Comparison of ENCODE assay signal across 10 cellular contexts in the genomic region with DNA sequence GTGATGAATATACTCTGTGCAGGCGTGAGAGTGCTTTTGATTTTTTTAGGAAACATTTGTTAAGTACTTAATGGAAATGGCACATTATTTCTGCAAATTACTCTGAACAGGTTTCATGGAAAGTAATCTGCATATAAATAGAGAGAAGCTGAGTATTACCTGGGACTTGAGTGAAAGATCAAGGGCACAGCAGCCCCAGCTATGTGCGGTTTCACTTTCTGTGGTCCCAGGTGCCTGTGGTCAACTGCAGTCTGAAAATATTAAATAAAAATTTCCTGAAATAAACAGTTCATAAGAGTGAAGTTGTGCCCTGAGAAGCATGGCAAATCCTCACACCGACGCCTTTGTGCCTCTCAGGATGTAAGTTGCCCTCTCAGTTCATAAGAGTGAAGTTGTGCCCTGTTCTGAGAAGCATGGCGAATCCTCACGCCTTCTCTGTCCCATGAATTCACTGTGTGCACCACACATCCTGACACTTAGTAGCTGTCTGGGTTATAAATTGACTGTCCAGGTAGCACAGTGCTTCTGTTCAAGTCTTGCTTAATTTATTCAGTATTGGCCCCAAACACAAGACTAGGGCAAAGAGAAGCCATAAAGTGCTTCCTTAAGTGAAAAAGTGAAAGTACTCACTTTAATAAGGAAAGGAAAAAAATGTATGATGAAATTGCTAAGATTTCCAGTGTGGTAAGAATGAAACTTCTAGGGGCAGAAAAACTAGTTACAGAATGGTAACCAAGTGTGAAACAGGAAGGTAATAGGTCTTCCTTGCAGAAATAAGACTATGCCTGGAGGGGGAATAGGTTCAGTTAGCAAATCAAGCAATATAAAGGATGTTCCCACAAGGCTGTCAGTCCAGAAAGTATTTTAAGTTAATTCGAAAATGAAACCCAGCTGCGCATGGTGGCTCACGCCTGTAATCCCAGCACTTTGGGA. TPM values are rescaled to one million over a fixed set of nuclear protein-coding genes. Genes with fewer than 3 reads are reported as not detected.
A peak's percentile ranks its signal among the peaks of the same experiment; 100 is the strongest.
DNase-seq lines count a peak whose midpoint lies in the region; ATAC-seq, FAIRE-seq and TF ChIP-seq lines count a peak whose summit lies in the region.
"Had no signal": no experiment of that assay in that cellular context is flagged by ENCODE, and none has a peak within 500 bp of the region (broad histone marks: within the 10 kb centered on the region; RNA-seq: fewer than 3 reads in every experiment).

No MANE protein-coding gene starts in this region.

- H4K20me1 ChIP-seq in H9 (ENCODE audit: control insufficient read depth, insufficient read depth, insufficient read length) = no peaks in the 10 kb centered on the region

- H3K4ac ChIP-seq in H9 (ENCODE audit: low read depth, low read length) = no peak overlapping the region

- no peak overlapping the region for H3K56ac ChIP-seq in H9 (ENCODE audit: insufficient read length, low read depth, low read length)

- H3K9ac ChIP-seq in H9 (ENCODE audit: extremely low read depth, insufficient read length, low read length) = no peak overlapping the region

- no peak overlapping the region for H4K8ac ChIP-seq in H9 (replicated peaks; ENCODE audit: insufficient read length, low read depth, low read length)

- no peak overlapping the region for H3T11ph ChIP-seq in H9 (ENCODE audit: low read length)

- no peaks in the 10 kb centered on the region for H3K36me3 Mint-ChIP-seq in central memory CD8-positive, alpha-beta T cell (ENCODE audit: insufficient read depth)
- H3K36me3 Mint-ChIP-seq in H9 (ENCODE audit: insufficient read depth in 1 of 3, low read depth in 3 of 3) = peaks cover 9 to 11% (median 9%) of the 10 kb centered on the region in 3 experiments

- no peak overlapping the region for H2BK5ac ChIP-seq in H9 (ENCODE audit: insufficient read length, low read length)

- in situ Hi-C loops in GM13977 (cut with MboI; ENCODE audit: low pct_unique_long_range_greater_than_20kb, low sequenced_read_pairs, unreplicated experiment) = no loop called here

- H3K27me3 ChIP-seq in thyroid gland (no peaks in the 10 kb centered on the region), H9 (ENCODE audit: insufficient read depth, low read length) (no peaks in the 10 kb centered on the region)

- H4K5ac ChIP-seq in H9 (ENCODE audit: insufficient read length, low read depth, low read length) = no peak overlapping the region

- H3K4me1 Mint-ChIP-seq in central memory CD8-positive, alpha-beta T cell = peaks cover 21% of the 10 kb centered on the region
- H3K4me1 Mint-ChIP-seq in H9 = peaks cover 35 to 36% of the 10 kb centered on the region in 2 experiments

- H3K27ac Mint-ChIP-seq in central memory CD8-positive, alpha-beta T cell (ENCODE audit: low read depth) = no peak overlapping the region
- 0 out of 7 replicates have a peak overlapping the region, but pooled peaks of 1 of the 3 experiments have one; percentile 23 for H3K27ac Mint-ChIP-seq in H9

- no peak overlapping the region for H2BK20ac ChIP-seq in H9 (ENCODE audit: low read depth, low read length, poor library complexity, severe bottlenecking)

- H4K91ac ChIP-seq in H9 (ENCODE audit: insufficient read length, low read depth, low read length) = no peak overlapping the region

- H3K4me1 ChIP-seq in thyroid gland (peaks cover 4 to 5% of the 10 kb centered on the region in 2 donors), H9 (ENCODE audit: insufficient read depth, low read length) (peaks cover 6% of the 10 kb centered on the region)

- TF ChIP-seq POLR2A in thyroid gland (IDR thresholded peaks at IDR 0.05) = no peak

- no peak overlapping the region for H3K14ac ChIP-seq in H9 (ENCODE audit: insufficient read depth, low read length)

- WGBS in thyroid gland, 2 donors = 90 to 94% methylated on average over 9 of the region's 9 CpGs
- no CpG with 5 or more reads among the region's 9 CpGs for WGBS in H9 (ENCODE audit: extremely low coverage, insufficient read length, low lambda C conversion rate)

- no peak for DNase-seq in central memory CD8-positive, alpha-beta T cell (ENCODE audit: low spot score in 2 of 2)
- DNase-seq in D721Med (ENCODE audit: insufficient read length, low spot score) = no peak
- no peak for DNase-seq in GM13977 (ENCODE audit: low spot score)
- DNase-seq in thyroid gland = no peak
- DNase-seq in H9 = no peak
- DNase-seq: NK-92 treated with Interleukin-12 subunit alpha and Interleukin-12 subunit beta, amount 100 ng/mL, for 24 hours had no signal

- no peak overlapping the region for H2BK120ac ChIP-seq in H9 (ENCODE audit: low read depth, low read length, poor library complexity, severe bottlenecking)

- no peak overlapping the region for H3K4me3 ChIP-seq in thyroid gland (replicated peaks in 1 of 3)

- peaks cover 27% of the 10 kb centered on the region for H3K27me3 Mint-ChIP-seq in central memory CD8-positive, alpha-beta T cell
- peaks cover 5% of the 10 kb centered on the region for H3K27me3 Mint-ChIP-seq in H9 (ENCODE audit: low read depth)

- FAIRE-seq in D721Med (lab: Jason Lieb, UNC) = no peak

- intact Hi-C loops in thyroid gland (cut with DNase I) = no loop called here

- no peaks in the 10 kb centered on the region for H3K79me2 ChIP-seq in H9 (ENCODE audit: insufficient read depth, low read length)

- H3K18ac ChIP-seq in H9 (ENCODE audit: insufficient read length, low read depth, low read length) = no peak overlapping the region

- H3K36me3 ChIP-seq in thyroid gland = no peaks in the 10 kb centered on the region

- no peak overlapping the region for H3K27ac ChIP-seq in thyroid gland
- no peak overlapping the region for H3K27ac ChIP-seq in H9 (ENCODE audit: insufficient read length, low read depth, low read length)

- no peak overlapping the region for H3K4me2 ChIP-seq in H9 (ENCODE audit: insufficient read depth, insufficient read length, low read length)

- H3K23ac ChIP-seq in H9 (ENCODE audit: insufficient read length, low read depth, low read length) = no peak overlapping the region

- no peak overlapping the region for H2BK15ac ChIP-seq in H9 (ENCODE audit: low read depth, low read length)

- peaks cover 8% of the 10 kb centered on the region for H3K23me2 ChIP-seq in H9 (ENCODE audit: insufficient read length, low read depth, low read length, poor library complexity, severe bottlenecking)

- H2AK5ac ChIP-seq in H9 (ENCODE audit: insufficient read length, low read length) = no peak overlapping the region

- no peak overlapping the region for H2AFZ ChIP-seq in H9 (ENCODE audit: low read length)

- H3K9me3 ChIP-seq in thyroid gland (no peaks in the 10 kb centered on the region), H9 (ENCODE audit: control insufficient read depth, low read depth, low read length) (no peaks in the 10 kb centered on the region)

- TF ChIP-seq CTCF in D721Med (IDR thresholded peaks at IDR 0.05; ENCODE audit: insufficient read depth, missing control alignments) (no peak), GM13977 (IDR thresholded peaks at IDR 0.05; ENCODE audit: extremely low read depth, insufficient read depth, missing control alignments) (no peak), thyroid gland (IDR thresholded peaks at IDR 0.05) (no peak), H9 (conservative IDR thresholded peaks at IDR 0.05) (no peak)

- peak overlapping the region; percentile 60 for H3K4me3 Mint-ChIP-seq in central memory CD8-positive, alpha-beta T cell
- H3K4me3 Mint-ChIP-seq in H9 = no peak overlapping the region

- H3K79me1 ChIP-seq in H9 (ENCODE audit: insufficient read depth, low read depth, low read length, poor library complexity, severe bottlenecking) = no peaks in the 10 kb centered on the region

- ATAC-seq in GM18511 (IDR thresholded peaks at IDR 0.05; ENCODE audit: unreplicated experiment) (peak; percentile 64), GM21515 (IDR thresholded peaks at IDR 0.05; ENCODE audit: unreplicated experiment) (peak; percentile 46), HG03460 (IDR thresholded peaks at IDR 0.05; ENCODE audit: unreplicated experiment) (peak; percentile 61)
- ATAC-seq in central memory CD8-positive, alpha-beta T cell (replicated peaks; ENCODE audit: extremely low read depth, poor library complexity, severe bottlenecking) = no peak

- H3K9me3 Mint-ChIP-seq in central memory CD8-positive, alpha-beta T cell = peaks cover 5% of the 10 kb centered on the region
- peaks cover 13 to 16% of the 10 kb centered on the region in 2 experiments for H3K9me3 Mint-ChIP-seq in H9

- H2BK12ac ChIP-seq in H9 (ENCODE audit: insufficient read length, low read depth, low read length) = no peak overlapping the region

RNA-seq across cellular contexts. Expression of a gene that starts 4.3 kb away (rescaled TPM):
- 10 to 100 TPM in 2 of 4 donors, 1 to 10 TPM in 2; 4.2 to 14.2 (median 9.2) TPM for total RNA-seq in thyroid gland
- total RNA-seq in H9 (2021) = 12.7 and 13.2 TPM in 2 replicates
- total RNA-seq: HT1080 had no signal
